In genomic region chrX:15747626-15748173, GRCh38 we compare ENCODE assay signal across 1 cellular context.
TF ChIP-seq lines count a peak whose summit lies in the region.

No MANE protein-coding gene starts in this region.

TF ChIP-seq in H1, 55 proteins besides CTCF, POLR2A, EP300 and RAD21:
- TF ChIP-seq MAFK (IDR thresholded peaks at IDR 0.05; ENCODE audit: low read depth, low read length), result no peak
- TF ChIP-seq PHF8 (conservative IDR thresholded peaks at IDR 0.05; ENCODE audit: low read depth, low read length), result no peak
- TF ChIP-seq SAP30 (IDR thresholded peaks at IDR 0.05; ENCODE audit: insufficient read depth, insufficient replicate concordance, low read length), result no peak
- TF ChIP-seq POLR2AphosphoS5 (IDR thresholded peaks at IDR 0.05; ENCODE audit: low read depth, low read length), result no peak
- no peak for TF ChIP-seq SP2 (IDR thresholded peaks at IDR 0.05; ENCODE audit: low read length)
- no peak for TF ChIP-seq ATF2 (IDR thresholded peaks at IDR 0.05; ENCODE audit: low read length)
- no peak for TF ChIP-seq KDM5A (IDR thresholded peaks at IDR 0.05; ENCODE audit: low read length)
- TF ChIP-seq SIX5 (IDR thresholded peaks at IDR 0.05; ENCODE audit: low read depth, low read length), result no peak
- TF ChIP-seq TCF12 (IDR thresholded peaks at IDR 0.05; ENCODE audit: low read depth, low read length), result no peak
- TF ChIP-seq JUND (IDR thresholded peaks at IDR 0.05; ENCODE audit: low read length), result no peak
TF ChIP-seq in H1: peak in this region for 0.
